Comparison of ENCODE assay signal across 1 cellular context in the genomic region with DNA sequence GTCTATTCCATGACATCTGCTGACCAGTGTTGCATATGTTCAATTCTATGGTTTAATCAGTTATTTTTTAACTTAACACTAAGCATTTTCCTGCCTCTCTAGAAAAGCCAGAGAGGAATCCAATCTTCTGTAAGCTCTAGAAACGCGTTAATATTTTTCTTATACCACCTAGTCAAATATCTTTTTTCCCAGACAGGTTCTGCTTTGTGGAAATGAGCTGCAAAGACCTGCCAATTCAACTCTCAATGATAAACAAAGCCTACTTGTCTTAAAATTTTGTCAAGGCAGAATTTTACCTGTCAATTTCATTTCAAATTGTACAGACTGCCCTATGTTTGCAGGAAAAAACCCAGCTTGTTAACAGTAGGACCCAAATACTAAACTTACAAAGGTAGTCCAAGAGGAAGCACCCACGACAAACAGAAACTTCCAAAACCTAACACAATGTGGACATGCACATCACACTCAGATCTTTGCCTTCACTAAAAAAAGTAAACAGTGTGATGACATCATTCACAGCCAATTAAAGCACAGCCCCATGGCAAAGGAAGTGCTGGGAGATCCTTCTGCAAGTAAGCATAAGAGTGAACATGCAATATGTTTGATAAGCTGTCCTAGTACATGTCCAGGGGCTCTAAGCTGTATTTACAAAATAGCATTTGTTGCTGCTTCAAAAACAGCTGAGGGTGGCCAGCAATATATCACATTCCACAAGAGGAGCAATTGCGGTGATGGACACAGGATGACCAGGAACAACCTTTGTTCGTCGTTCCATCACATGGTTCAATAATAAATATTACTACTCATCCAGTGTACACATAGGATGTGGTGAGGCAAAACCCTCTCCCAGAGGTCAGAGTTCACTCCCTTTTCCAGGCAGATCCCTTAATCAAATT.
TF ChIP-seq lines count a peak whose summit lies in the region.

No MANE protein-coding gene starts in this region.

TF ChIP-seq in K562, 482 proteins besides CTCF, POLR2A, EP300 and RAD21 (continued from another document and continues in another):
- TF ChIP-seq, protein P1, sequence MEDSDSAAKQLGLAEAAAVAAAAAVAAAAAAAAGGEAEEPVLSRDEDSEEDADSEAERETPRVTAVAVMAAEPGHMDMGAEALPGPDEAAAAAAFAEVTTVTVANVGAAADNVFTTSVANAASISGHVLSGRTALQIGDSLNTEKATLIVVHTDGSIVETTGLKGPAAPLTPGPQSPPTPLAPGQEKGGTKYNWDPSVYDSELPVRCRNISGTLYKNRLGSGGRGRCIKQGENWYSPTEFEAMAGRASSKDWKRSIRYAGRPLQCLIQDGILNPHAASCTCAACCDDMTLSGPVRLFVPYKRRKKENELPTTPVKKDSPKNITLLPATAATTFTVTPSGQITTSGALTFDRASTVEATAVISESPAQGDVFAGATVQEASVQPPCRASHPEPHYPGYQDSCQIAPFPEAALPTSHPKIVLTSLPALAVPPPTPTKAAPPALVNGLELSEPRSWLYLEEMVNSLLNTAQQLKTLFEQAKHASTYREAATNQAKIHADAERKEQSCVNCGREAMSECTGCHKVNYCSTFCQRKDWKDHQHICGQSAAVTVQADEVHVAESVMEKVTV (CRISPR knock-in tag; IDR thresholded peaks at IDR 0.05): no peak
- no peak for TF ChIP-seq STAG1 (CRISPR knock-in tag; IDR thresholded peaks at IDR 0.05; ENCODE audit: borderline replicate concordance)
- TF ChIP-seq ZNF764 (CRISPR knock-in tag; IDR thresholded peaks at IDR 0.05; ENCODE audit: low read depth): no peak
- no peak for TF ChIP-seq ZNF316 (IDR thresholded peaks at IDR 0.05)
- TF ChIP-seq, protein P2, sequence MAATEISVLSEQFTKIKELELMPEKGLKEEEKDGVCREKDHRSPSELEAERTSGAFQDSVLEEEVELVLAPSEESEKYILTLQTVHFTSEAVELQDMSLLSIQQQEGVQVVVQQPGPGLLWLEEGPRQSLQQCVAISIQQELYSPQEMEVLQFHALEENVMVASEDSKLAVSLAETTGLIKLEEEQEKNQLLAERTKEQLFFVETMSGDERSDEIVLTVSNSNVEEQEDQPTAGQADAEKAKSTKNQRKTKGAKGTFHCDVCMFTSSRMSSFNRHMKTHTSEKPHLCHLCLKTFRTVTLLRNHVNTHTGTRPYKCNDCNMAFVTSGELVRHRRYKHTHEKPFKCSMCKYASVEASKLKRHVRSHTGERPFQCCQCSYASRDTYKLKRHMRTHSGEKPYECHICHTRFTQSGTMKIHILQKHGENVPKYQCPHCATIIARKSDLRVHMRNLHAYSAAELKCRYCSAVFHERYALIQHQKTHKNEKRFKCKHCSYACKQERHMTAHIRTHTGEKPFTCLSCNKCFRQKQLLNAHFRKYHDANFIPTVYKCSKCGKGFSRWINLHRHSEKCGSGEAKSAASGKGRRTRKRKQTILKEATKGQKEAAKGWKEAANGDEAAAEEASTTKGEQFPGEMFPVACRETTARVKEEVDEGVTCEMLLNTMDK (IDR thresholded peaks at IDR 0.05; ENCODE audit: borderline replicate concordance, insufficient read depth, low read depth, low read length, poor library complexity, severe bottlenecking): no peak
- no peak for TF ChIP-seq TAF9B (IDR thresholded peaks at IDR 0.05; ENCODE audit: partially characterized antibody)
- TF ChIP-seq, protein P3, sequence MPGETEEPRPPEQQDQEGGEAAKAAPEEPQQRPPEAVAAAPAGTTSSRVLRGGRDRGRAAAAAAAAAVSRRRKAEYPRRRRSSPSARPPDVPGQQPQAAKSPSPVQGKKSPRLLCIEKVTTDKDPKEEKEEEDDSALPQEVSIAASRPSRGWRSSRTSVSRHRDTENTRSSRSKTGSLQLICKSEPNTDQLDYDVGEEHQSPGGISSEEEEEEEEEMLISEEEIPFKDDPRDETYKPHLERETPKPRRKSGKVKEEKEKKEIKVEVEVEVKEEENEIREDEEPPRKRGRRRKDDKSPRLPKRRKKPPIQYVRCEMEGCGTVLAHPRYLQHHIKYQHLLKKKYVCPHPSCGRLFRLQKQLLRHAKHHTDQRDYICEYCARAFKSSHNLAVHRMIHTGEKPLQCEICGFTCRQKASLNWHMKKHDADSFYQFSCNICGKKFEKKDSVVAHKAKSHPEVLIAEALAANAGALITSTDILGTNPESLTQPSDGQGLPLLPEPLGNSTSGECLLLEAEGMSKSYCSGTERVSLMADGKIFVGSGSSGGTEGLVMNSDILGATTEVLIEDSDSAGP (CRISPR knock-in tag; IDR thresholded peaks at IDR 0.05): no peak
- TF ChIP-seq CEBPG (CRISPR knock-in tag; IDR thresholded peaks at IDR 0.05): no peak
- TF ChIP-seq CEBPG (tag; conservative IDR thresholded peaks at IDR 0.05 in 1 of 2, IDR thresholded peaks at IDR 0.05 in 1 of 2): peak in 1 of 2 experiments; percentile 48; a peak in 1 of 4 replicates
- no peak for TF ChIP-seq ZNF23 (CRISPR knock-in tag; IDR thresholded peaks at IDR 0.05)
- TF ChIP-seq FOXK2 (conservative IDR thresholded peaks at IDR 0.05 in 1 of 2, IDR thresholded peaks at IDR 0.05 in 1 of 2; ENCODE audit: low read depth in 2 of 2): peak; percentile 67 to 68; a peak in 3 of 4 replicates
- no peak for TF ChIP-seq TCFL5 (CRISPR knock-in tag; conservative IDR thresholded peaks at IDR 0.05)
- no peak for TF ChIP-seq KAT8 (IDR thresholded peaks at IDR 0.05; ENCODE audit: low read depth)
- TF ChIP-seq, protein P4, sequence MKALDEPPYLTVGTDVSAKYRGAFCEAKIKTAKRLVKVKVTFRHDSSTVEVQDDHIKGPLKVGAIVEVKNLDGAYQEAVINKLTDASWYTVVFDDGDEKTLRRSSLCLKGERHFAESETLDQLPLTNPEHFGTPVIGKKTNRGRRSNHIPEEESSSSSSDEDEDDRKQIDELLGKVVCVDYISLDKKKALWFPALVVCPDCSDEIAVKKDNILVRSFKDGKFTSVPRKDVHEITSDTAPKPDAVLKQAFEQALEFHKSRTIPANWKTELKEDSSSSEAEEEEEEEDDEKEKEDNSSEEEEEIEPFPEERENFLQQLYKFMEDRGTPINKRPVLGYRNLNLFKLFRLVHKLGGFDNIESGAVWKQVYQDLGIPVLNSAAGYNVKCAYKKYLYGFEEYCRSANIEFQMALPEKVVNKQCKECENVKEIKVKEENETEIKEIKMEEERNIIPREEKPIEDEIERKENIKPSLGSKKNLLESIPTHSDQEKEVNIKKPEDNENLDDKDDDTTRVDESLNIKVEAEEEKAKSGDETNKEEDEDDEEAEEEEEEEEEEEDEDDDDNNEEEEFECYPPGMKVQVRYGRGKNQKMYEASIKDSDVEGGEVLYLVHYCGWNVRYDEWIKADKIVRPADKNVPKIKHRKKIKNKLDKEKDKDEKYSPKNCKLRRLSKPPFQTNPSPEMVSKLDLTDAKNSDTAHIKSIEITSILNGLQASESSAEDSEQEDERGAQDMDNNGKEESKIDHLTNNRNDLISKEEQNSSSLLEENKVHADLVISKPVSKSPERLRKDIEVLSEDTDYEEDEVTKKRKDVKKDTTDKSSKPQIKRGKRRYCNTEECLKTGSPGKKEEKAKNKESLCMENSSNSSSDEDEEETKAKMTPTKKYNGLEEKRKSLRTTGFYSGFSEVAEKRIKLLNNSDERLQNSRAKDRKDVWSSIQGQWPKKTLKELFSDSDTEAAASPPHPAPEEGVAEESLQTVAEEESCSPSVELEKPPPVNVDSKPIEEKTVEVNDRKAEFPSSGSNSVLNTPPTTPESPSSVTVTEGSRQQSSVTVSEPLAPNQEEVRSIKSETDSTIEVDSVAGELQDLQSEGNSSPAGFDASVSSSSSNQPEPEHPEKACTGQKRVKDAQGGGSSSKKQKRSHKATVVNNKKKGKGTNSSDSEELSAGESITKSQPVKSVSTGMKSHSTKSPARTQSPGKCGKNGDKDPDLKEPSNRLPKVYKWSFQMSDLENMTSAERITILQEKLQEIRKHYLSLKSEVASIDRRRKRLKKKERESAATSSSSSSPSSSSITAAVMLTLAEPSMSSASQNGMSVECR (CRISPR knock-in tag; IDR thresholded peaks at IDR 0.05): no peak
- no peak for TF ChIP-seq SREBF2 (CRISPR knock-in tag; IDR thresholded peaks at IDR 0.05)
- TF ChIP-seq GATAD2A (IDR thresholded peaks at IDR 0.05): no peak
- TF ChIP-seq JUND (IDR thresholded peaks at IDR 0.05; ENCODE audit: borderline replicate concordance, low read depth, low read length): peak; percentile 81; the same call in 1 of the 2 replicates
- peak; percentile 94 for TF ChIP-seq JUND (tag; IDR thresholded peaks at IDR 0.05; ENCODE audit: borderline replicate concordance, low read depth, low read length)
- TF ChIP-seq RBM39 (optimal IDR thresholded peaks at IDR 0.05; ENCODE audit: low read depth, low read length): no peak
- no peak for TF ChIP-seq ZNF124 (CRISPR knock-in tag; IDR thresholded peaks at IDR 0.05)
- no peak for TF ChIP-seq RBM15 (IDR thresholded peaks at IDR 0.05; ENCODE audit: insufficient read depth, low read length)
- no peak for TF ChIP-seq TFAM (CRISPR knock-in tag; conservative IDR thresholded peaks at IDR 0.05)
- no peak for TF ChIP-seq YY1 (IDR thresholded peaks at IDR 0.05; ENCODE audit: borderline replicate concordance in 1 of 3, control insufficient read depth in 1 of 3, extremely low read depth in 1 of 3, insufficient read depth in 3 of 3, insufficient read length in 1 of 3, insufficient replicate concordance in 2 of 3, low read depth in 1 of 3, low read length in 2 of 3)
- TF ChIP-seq ZNF589 (CRISPR knock-in tag; IDR thresholded peaks at IDR 0.05; ENCODE audit: low read depth): 0 out of 2 replicates have a peak, but pooled peaks have one; percentile 47
- no peak for TF ChIP-seq NR3C1 (CRISPR knock-in tag; IDR thresholded peaks at IDR 0.05)
- no peak for TF ChIP-seq ATF1 (CRISPR knock-in tag; IDR thresholded peaks at IDR 0.05)
- peak; percentile 25; the same call in 1 of the 2 replicates for TF ChIP-seq ATF1 (tag; IDR thresholded peaks at IDR 0.05)
- TF ChIP-seq NFIC (IDR thresholded peaks at IDR 0.05): no peak
- TF ChIP-seq GTF2E2 (tag; IDR thresholded peaks at IDR 0.05): no peak
- TF ChIP-seq RAD51 (IDR thresholded peaks at IDR 0.05; ENCODE audit: borderline replicate concordance, low read depth): no peak
- no peak for TF ChIP-seq NFE2L1 (tag; IDR thresholded peaks at IDR 0.05; ENCODE audit: borderline replicate concordance, low read depth)
- no peak for TF ChIP-seq TRIM28 (IDR thresholded peaks at IDR 0.05)
- TF ChIP-seq, protein P5, sequence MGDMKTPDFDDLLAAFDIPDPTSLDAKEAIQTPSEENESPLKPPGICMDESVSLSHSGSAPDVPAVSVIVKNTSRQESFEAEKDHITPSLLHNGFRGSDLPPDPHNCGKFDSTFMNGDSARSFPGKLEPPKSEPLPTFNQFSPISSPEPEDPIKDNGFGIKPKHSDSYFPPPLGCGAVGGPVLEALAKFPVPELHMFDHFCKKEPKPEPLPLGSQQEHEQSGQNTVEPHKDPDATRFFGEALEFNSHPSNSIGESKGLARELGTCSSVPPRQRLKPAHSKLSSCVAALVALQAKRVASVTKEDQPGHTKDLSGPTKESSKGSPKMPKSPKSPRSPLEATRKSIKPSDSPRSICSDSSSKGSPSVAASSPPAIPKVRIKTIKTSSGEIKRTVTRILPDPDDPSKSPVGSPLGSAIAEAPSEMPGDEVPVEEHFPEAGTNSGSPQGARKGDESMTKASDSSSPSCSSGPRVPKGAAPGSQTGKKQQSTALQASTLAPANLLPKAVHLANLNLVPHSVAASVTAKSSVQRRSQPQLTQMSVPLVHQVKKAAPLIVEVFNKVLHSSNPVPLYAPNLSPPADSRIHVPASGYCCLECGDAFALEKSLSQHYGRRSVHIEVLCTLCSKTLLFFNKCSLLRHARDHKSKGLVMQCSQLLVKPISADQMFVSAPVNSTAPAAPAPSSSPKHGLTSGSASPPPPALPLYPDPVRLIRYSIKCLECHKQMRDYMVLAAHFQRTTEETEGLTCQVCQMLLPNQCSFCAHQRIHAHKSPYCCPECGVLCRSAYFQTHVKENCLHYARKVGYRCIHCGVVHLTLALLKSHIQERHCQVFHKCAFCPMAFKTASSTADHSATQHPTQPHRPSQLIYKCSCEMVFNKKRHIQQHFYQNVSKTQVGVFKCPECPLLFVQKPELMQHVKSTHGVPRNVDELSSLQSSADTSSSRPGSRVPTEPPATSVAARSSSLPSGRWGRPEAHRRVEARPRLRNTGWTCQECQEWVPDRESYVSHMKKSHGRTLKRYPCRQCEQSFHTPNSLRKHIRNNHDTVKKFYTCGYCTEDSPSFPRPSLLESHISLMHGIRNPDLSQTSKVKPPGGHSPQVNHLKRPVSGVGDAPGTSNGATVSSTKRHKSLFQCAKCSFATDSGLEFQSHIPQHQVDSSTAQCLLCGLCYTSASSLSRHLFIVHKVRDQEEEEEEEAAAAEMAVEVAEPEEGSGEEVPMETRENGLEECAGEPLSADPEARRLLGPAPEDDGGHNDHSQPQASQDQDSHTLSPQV (IDR thresholded peaks at IDR 0.05): no peak
- no peak for TF ChIP-seq BACH1 (tag; IDR thresholded peaks at IDR 0.05)
- TF ChIP-seq JUN (IDR thresholded peaks at IDR 0.05; ENCODE audit: borderline replicate concordance, low read depth, low read length): peak; percentile 67; the same call in 1 of the 2 replicates
- TF ChIP-seq JUN (CRISPR knock-in tag; IDR thresholded peaks at IDR 0.05; ENCODE audit: borderline replicate concordance): no peak
- no peak for TF ChIP-seq ZBTB17 (CRISPR knock-in tag; IDR thresholded peaks at IDR 0.05)
- TF ChIP-seq DACH1 (IDR thresholded peaks at IDR 0.05; ENCODE audit: partially characterized antibody): no peak
- no peak for TF ChIP-seq ZNF174 (CRISPR knock-in tag; IDR thresholded peaks at IDR 0.05)
- no peak for TF ChIP-seq ZNF507 (tag; conservative IDR thresholded peaks at IDR 0.05)
- TF ChIP-seq, protein P6, sequence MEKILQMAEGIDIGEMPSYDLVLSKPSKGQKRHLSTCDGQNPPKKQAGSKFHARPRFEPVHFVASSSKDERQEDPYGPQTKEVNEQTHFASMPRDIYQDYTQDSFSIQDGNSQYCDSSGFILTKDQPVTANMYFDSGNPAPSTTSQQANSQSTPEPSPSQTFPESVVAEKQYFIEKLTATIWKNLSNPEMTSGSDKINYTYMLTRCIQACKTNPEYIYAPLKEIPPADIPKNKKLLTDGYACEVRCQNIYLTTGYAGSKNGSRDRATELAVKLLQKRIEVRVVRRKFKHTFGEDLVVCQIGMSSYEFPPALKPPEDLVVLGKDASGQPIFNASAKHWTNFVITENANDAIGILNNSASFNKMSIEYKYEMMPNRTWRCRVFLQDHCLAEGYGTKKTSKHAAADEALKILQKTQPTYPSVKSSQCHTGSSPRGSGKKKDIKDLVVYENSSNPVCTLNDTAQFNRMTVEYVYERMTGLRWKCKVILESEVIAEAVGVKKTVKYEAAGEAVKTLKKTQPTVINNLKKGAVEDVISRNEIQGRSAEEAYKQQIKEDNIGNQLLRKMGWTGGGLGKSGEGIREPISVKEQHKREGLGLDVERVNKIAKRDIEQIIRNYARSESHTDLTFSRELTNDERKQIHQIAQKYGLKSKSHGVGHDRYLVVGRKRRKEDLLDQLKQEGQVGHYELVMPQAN (IDR thresholded peaks at IDR 0.05; ENCODE audit: borderline replicate concordance): no peak
- TF ChIP-seq PRPF4 (IDR thresholded peaks at IDR 0.05; ENCODE audit: insufficient read depth, low read depth, low read length, poor library complexity, severe bottlenecking): no peak
- TF ChIP-seq SIRT6 (IDR thresholded peaks at IDR 0.05; ENCODE audit: low read depth, low read length): no peak
- no peak for TF ChIP-seq ZBED1 (IDR thresholded peaks at IDR 0.05)
- no peak for TF ChIP-seq ETV6 (IDR thresholded peaks at IDR 0.05; ENCODE audit: borderline replicate concordance in 1 of 2, low read depth in 2 of 2, low read length in 1 of 2)
- TF ChIP-seq ETV6 (CRISPR knock-in tag; IDR thresholded peaks at IDR 0.05; ENCODE audit: borderline replicate concordance): no peak
- TF ChIP-seq TEAD2 (tag; IDR thresholded peaks at IDR 0.05): no peak
- no peak for TF ChIP-seq HOXB6 (CRISPR knock-in tag; IDR thresholded peaks at IDR 0.05; ENCODE audit: borderline replicate concordance)
- TF ChIP-seq ZNF717 (CRISPR knock-in tag; IDR thresholded peaks at IDR 0.05): no peak
- TF ChIP-seq NUFIP1 (IDR thresholded peaks at IDR 0.05; ENCODE audit: partially characterized antibody): no peak
- no peak for TF ChIP-seq NR2C2 (CRISPR knock-in tag; IDR thresholded peaks at IDR 0.05)
- 0 out of 2 replicates have a peak, but pooled peaks have one; percentile 1 for TF ChIP-seq NR2C2 (tag; IDR thresholded peaks at IDR 0.05)
